In genomic region chr4:673349-674091, GRCh38 we compare ENCODE assay signal across 8 cellular contexts.
DNase-seq lines count a peak whose midpoint lies in the region; ATAC-seq and TF ChIP-seq lines count a peak whose summit lies in the region.

No MANE protein-coding gene starts in this region.

- H3K36me3 Mint-ChIP-seq in stimulated activated effector memory CD8-positive, alpha-beta T cell treated with anti-CD3 and anti-CD28 coated beads, Interleukin-12 subunit alpha, Interleukin-12 subunit beta, amount 100 ng/mL, for 72 hours, result peaks cover 54% of the 10 kb centered on the region

- peak overlapping the region; percentile 94 for H3K27ac Mint-ChIP-seq in stimulated activated effector memory CD8-positive, alpha-beta T cell treated with anti-CD3 and anti-CD28 coated beads, Interleukin-12 subunit alpha, Interleukin-12 subunit beta, amount 100 ng/mL, for 72 hours

- peak; percentile 67 for DNase-seq in adipocyte (ENCODE audit: low read depth)
- no peak for DNase-seq in iPS DF 6.9 (ENCODE audit: low read depth, low spot score)
- DNase-seq in stimulated activated effector memory CD8-positive, alpha-beta T cell treated with anti-CD3 and anti-CD28 coated beads, Interleukin-12 subunit alpha, Interleukin-12 subunit beta, amount 100 ng/mL, for 72 hours (ENCODE audit: low spot score in 2 of 2), result no peak
- no peak for DNase-seq in NCI-H2029 treated with DMSO at 0.1 percent for 48 hours (lab: John Stamatoyannopoulos, UW)
- DNase-seq in effector CD8-positive, alpha-beta T cell (lab: John Stamatoyannopoulos, UW), result no peak

- H3K27me3 ChIP-seq in ACC112 (ENCODE audit: insufficient read depth, low read length) (no peaks in the 10 kb centered on the region), adipocyte (replicated peaks; ENCODE audit: control insufficient read depth, insufficient read depth, low read length) (no peaks in the 10 kb centered on the region), iPS DF 6.9 (ENCODE audit: control insufficient read depth, insufficient read depth, low read length) (no peaks in the 10 kb centered on the region)

- H3K9me3 Mint-ChIP-seq in stimulated activated effector memory CD8-positive, alpha-beta T cell treated with anti-CD3 and anti-CD28 coated beads, Interleukin-12 subunit alpha, Interleukin-12 subunit beta, amount 100 ng/mL, for 72 hours, result no peaks in the 10 kb centered on the region

- peak overlapping the region; percentile 87 for H3K9ac ChIP-seq in adipocyte (ENCODE audit: low read length)

- H3K4me1 ChIP-seq in ACC112 (ENCODE audit: control insufficient read depth, insufficient read depth, low read length, unreplicated experiment) (peaks cover 18% of the 10 kb centered on the region), HEK293 (ENCODE audit: control insufficient read depth, insufficient read depth, low read length) (peaks cover 3% of the 10 kb centered on the region), adipocyte (ENCODE audit: control insufficient read depth, insufficient read depth, low read length) (peaks cover 27% of the 10 kb centered on the region), iPS DF 6.9 (ENCODE audit: control insufficient read depth, insufficient read depth, low read length) (peaks cover 4% of the 10 kb centered on the region; the same call in 1 of the 2 replicates)

- CTCF ChIA-PET in HEK293 (lab: Yijun Ruan, JAX), result interaction anchor here (0.7 to 2.4 kb wide), 4 partner anchors 11 to 848 kb away, joined by 3 to 6 read pairs (median 3); no protein-coding TSS in a partner anchor

- no peak for ATAC-seq in stimulated activated effector memory CD8-positive, alpha-beta T cell treated with anti-CD3 and anti-CD28 coated beads, Interleukin-12 subunit alpha, Interleukin-12 subunit beta, amount 100 ng/mL, for 72 hours
- ATAC-seq in GM19395 (IDR thresholded peaks at IDR 0.05; ENCODE audit: unreplicated experiment), result no peak

- peak overlapping the region; percentile 75 for H3K4me3 Mint-ChIP-seq in stimulated activated effector memory CD8-positive, alpha-beta T cell treated with anti-CD3 and anti-CD28 coated beads, Interleukin-12 subunit alpha, Interleukin-12 subunit beta, amount 100 ng/mL, for 72 hours

- WGBS in iPS DF 6.9 (ENCODE audit: insufficient coverage, insufficient read length), result no CpG with 5 or more reads among the region's 55 CpGs

- peaks cover 12% of the 10 kb centered on the region for H3K4me1 Mint-ChIP-seq in stimulated activated effector memory CD8-positive, alpha-beta T cell treated with anti-CD3 and anti-CD28 coated beads, Interleukin-12 subunit alpha, Interleukin-12 subunit beta, amount 100 ng/mL, for 72 hours

- no peaks in the 10 kb centered on the region for H3K9me3 ChIP-seq in HEK293 (ENCODE audit: control insufficient read depth, insufficient read depth, low read depth, low read length)
- H3K9me3 ChIP-seq in adipocyte (ENCODE audit: control insufficient read depth, low read length), result no peaks in the 10 kb centered on the region
- H3K9me3 ChIP-seq in iPS DF 6.9 (ENCODE audit: control insufficient read depth, insufficient read depth, low read length), result no peaks in the 10 kb centered on the region

- POLR2A ChIA-PET in HEK293 (lab: Yijun Ruan, JAX), result interaction anchor here (0.6 to 1.4 kb wide), 4 partner anchors 10 to 66 kb away, joined by 4 read pairs; no protein-coding TSS in a partner anchor

- H3K4me3 ChIP-seq in ACC112 (ENCODE audit: low read depth, low read length) (peak overlapping the region; percentile 77), HEK293 (ENCODE audit: low read depth, low read length) (peak overlapping the region; percentile 69), adipocyte (ENCODE audit: low read length) (peak overlapping the region; percentile 85), iPS DF 6.9 (ENCODE audit: low read length) (peak overlapping the region; percentile 63)

- H3K36me3 ChIP-seq in ACC112 (ENCODE audit: insufficient read depth, low read length), result peaks cover 16% of the 10 kb centered on the region; the same call in 1 of the 2 replicates
- peaks cover 0 to 35% of the 10 kb centered on the region in 2 experiments; a peak in 2 of 3 replicates for H3K36me3 ChIP-seq in HEK293 (ENCODE audit: control insufficient read depth in 2 of 2, insufficient read depth in 1 of 2, low read length in 2 of 2)
- H3K36me3 ChIP-seq in adipocyte (ENCODE audit: control insufficient read depth, insufficient read depth, low read length, severe bottlenecking), result peaks cover 18% of the 10 kb centered on the region
- H3K36me3 ChIP-seq in iPS DF 6.9 (ENCODE audit: control insufficient read depth, insufficient read depth, low read length), result peaks cover 7% of the 10 kb centered on the region

- peaks cover 14% of the 10 kb centered on the region for H3K79me2 ChIP-seq in ACC112 (ENCODE audit: control insufficient read depth, insufficient read depth, low read length, unreplicated experiment)

- H3K27ac ChIP-seq in ACC112 (ENCODE audit: low read depth, low read length) (no peak overlapping the region), HEK293 (ENCODE audit: extremely low read depth, low read depth, low read length) (peak overlapping the region; percentile 37; the same call in 1 of the 2 replicates), iPS DF 6.9 (ENCODE audit: low read length) (no peak overlapping the region)

- H2AFZ ChIP-seq in ACC112 (ENCODE audit: low read length, unreplicated experiment), result no peak overlapping the region

- TF ChIP-seq CTCF in HEK293 (tag by site-specific recombination; IDR thresholded peaks at IDR 0.05), result no peak

TF ChIP-seq in HEK293, 187 proteins besides CTCF, POLR2A, EP300 and RAD21:
- TF ChIP-seq ZNF211 (tag by site-specific recombination; IDR thresholded peaks at IDR 0.05; ENCODE audit: low read depth) (no peak), PBX3 (CRISPR knock-in tag; IDR thresholded peaks at IDR 0.05) (no peak), ZNF561 (tag by site-specific recombination; IDR thresholded peaks at IDR 0.05; ENCODE audit: borderline replicate concordance) (no peak), MEIS1 (CRISPR knock-in tag; IDR thresholded peaks at IDR 0.05; ENCODE audit: borderline replicate concordance) (no peak), SP7 (tag by site-specific recombination; IDR thresholded peaks at IDR 0.05) (no peak), SCRT2 (tag by site-specific recombination; IDR thresholded peaks at IDR 0.05) (no peak), MZF1 (tag by site-specific recombination; IDR thresholded peaks at IDR 0.05; ENCODE audit: borderline replicate concordance) (no peak)
- TF ChIP-seq, protein P1, sequence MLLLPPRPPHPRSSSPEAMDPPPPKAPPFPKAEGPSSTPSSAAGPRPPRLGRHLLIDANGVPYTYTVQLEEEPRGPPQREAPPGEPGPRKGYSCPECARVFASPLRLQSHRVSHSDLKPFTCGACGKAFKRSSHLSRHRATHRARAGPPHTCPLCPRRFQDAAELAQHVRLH (tag by site-specific recombination; IDR thresholded peaks at IDR 0.05), result no peak
